In genomic region chr3:111803123-111803593, GRCh38 we compare ENCODE assay signal across 10 cellular contexts. TPM values are rescaled to one million over a fixed set of nuclear protein-coding genes. Genes with fewer than 3 reads are reported as not detected.
DNase-seq lines count a peak whose midpoint lies in the region; FAIRE-seq and TF ChIP-seq lines count a peak whose summit lies in the region.
"Had no signal": no experiment of that assay in that cellular context is flagged by ENCODE, and none has a peak within 500 bp of the region (broad histone marks: within the 10 kb centered on the region; RNA-seq: fewer than 3 reads in every experiment).

No MANE protein-coding gene starts in this region.

- H3K4me1 Mint-ChIP-seq in osteocyte (ENCODE audit: unreplicated experiment) = peaks cover 53% of the 10 kb centered on the region
- H3K4me1 Mint-ChIP-seq: central memory CD8-positive, alpha-beta T cell; T-helper 17 cell had no signal

- no peaks in the 10 kb centered on the region for H3K9me3 Mint-ChIP-seq in osteocyte (ENCODE audit: unreplicated experiment)

- H3K27me3 Mint-ChIP-seq in osteocyte (ENCODE audit: unreplicated experiment) = no peaks in the 10 kb centered on the region
- H3K27me3 Mint-ChIP-seq: central memory CD8-positive, alpha-beta T cell had no signal

- no peak for TF ChIP-seq CTCF in AG04449 (IDR thresholded peaks at IDR 0.05; ENCODE audit: insufficient read depth, low read length, missing control alignments)
- TF ChIP-seq CTCF in fibroblast of pulmonary artery (IDR thresholded peaks at IDR 0.05; ENCODE audit: low read length, missing control alignments) = no peak
- TF ChIP-seq CTCF in osteocyte (IDR thresholded peaks at IDR 0.05) = no peak

- peak; percentile 99 for DNase-seq in AG04449 (ENCODE audit: low read depth, low spot score)
- DNase-seq in RCC 7860 (ENCODE audit: low spot score) = peak; percentile 94
- DNase-seq in fibroblast of pulmonary artery (ENCODE audit: low read depth) = peak; percentile 99
- DNase-seq in osteocyte (ENCODE audit: extremely low spot score, unreplicated experiment) = peak; percentile 87
- DNase-seq in SKM-1 (lab: John Stamatoyannopoulos, UW; ENCODE audit: unreplicated experiment) = no peak
- DNase-seq in stimulated activated CD4-positive, alpha-beta T cell treated with anti-CD3 and anti-CD28 coated beads, Interleukin-1b, Interleukin-23, amount 100 ng/mL, for 48 hours = no peak
- DNase-seq in stimulated activated CD4-positive, alpha-beta T cell treated with anti-CD3 and anti-CD28 coated beads, Interleukin-4, amount 100 ng/mL, for 4 hours = no peak
- DNase-seq in NCI-H1048 (lab: John Stamatoyannopoulos, UW) = no peak
- DNase-seq: T-helper 17 cell had no signal

- peak overlapping the region; percentile 97 for H3K27ac Mint-ChIP-seq in osteocyte (ENCODE audit: unreplicated experiment)
- H3K27ac Mint-ChIP-seq: T-helper 17 cell had no signal

- POLR2A ChIA-PET in AG04449 (lab: Yijun Ruan, JAX) = interaction anchor here (0.5 to 2.1 kb wide), 10 partner anchors 22 to 133 kb away, joined by 3 to 14 read pairs (median 4); no protein-coding TSS in a partner anchor

- H3K4me3 ChIP-seq in AG04449 (ENCODE audit: low read depth, low read length) (no peak overlapping the region), fibroblast of pulmonary artery (replicated peaks; ENCODE audit: low read depth, low read length) (no peak overlapping the region)

- no peak overlapping the region for H3K4me3 Mint-ChIP-seq in osteocyte (ENCODE audit: unreplicated experiment)
- H3K4me3 Mint-ChIP-seq: central memory CD8-positive, alpha-beta T cell; T-helper 17 cell had no signal

- CTCF ChIA-PET in AG04449 (lab: Yijun Ruan, JAX) = no interaction called here

- FAIRE-seq in RCC 7860 (lab: Jason Lieb, UNC) = peak; percentile 96

- no peaks in the 10 kb centered on the region for H3K36me3 Mint-ChIP-seq in osteocyte (ENCODE audit: unreplicated experiment)

RNA-seq across cellular contexts. Expression of gene PHLDB2, which starts 55.9 kb away (rescaled TPM):
- total RNA-seq in osteocyte = 134 and 138 TPM in 2 replicates

Comparison
In these comparisons a context has a peak if more than half of its experiments do, and no peak if none do; other contexts are left out.
1. DNase-seq: peak in AG04449 (single experiment), RCC 7860 (single experiment), fibroblast of pulmonary artery (single experiment) and osteocyte (single experiment); none in SKM-1 (single experiment), stimulated activated CD4-positive, alpha-beta T cell treated with anti-CD3 and anti-CD28 coated beads, Interleukin-1b, Interleukin-23, amount 100 ng/mL, for 48 hours (single experiment), stimulated activated CD4-positive, alpha-beta T cell treated with anti-CD3 and anti-CD28 coated beads, Interleukin-4, amount 100 ng/mL, for 4 hours (0 of 2) and NCI-H1048 (single experiment).